In the genomic region with DNA sequence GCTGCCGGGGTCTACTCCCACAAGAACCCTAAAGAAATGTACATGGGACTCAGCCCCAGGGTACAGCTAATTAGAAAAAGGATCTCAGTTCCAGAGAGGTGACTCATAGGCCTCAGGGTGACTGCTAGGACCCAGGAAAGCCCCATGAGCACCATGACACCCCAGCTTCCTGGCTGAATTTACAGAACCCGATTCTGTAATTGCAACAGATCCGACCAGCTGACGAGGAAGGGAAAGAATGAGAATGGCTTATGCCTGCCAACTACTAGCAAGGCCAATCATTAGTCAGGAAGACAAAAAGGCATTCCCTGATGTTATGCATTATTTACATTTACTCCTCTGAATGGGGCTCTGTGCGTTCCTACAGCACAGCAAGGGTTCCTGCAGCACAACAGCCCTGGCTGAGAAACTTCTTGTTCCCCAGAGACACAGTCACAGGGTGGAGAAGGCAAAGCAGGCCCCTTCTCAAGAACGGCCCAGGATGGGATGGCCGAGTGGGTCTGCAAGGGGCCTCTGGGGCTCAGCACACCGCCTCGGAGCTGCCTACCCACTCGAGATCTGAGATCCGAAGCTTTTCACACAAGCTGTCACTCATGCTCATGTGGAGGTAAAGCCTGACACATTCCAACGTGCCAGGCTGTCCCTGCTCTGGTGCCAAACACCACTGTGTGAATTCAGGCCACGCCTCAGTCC, we compare ENCODE assay signal across 9 cellular contexts. TPM values are rescaled to one million over a fixed set of nuclear protein-coding genes. Genes with fewer than 3 reads are reported as not detected.
DNase-seq lines count a peak whose midpoint lies in the region; ATAC-seq and TF ChIP-seq lines count a peak whose summit lies in the region.
"Had no signal": no experiment of that assay in that cellular context is flagged by ENCODE, and none has a peak within 500 bp of the region (broad histone marks: within the 10 kb centered on the region; RNA-seq: fewer than 3 reads in every experiment).

No MANE protein-coding gene starts in this region.

- H3K4me3 ChIP-seq in IMR-90 (ENCODE audit: insufficient read depth, low read depth, low read length) (no peak overlapping the region), trophoblast cell (ENCODE audit: low read depth, low read length) (no peak overlapping the region), uterus (no peak overlapping the region)

- H3K23ac ChIP-seq in IMR-90 (ENCODE audit: low read depth, low read length) (peak overlapping the region; percentile 82), trophoblast cell (ENCODE audit: low read length) (no peak overlapping the region)

- no peak overlapping the region for H4K12ac ChIP-seq in trophoblast cell (ENCODE audit: low read depth, low read length)

- no peak for TF ChIP-seq RAD21 in IMR-90 (IDR thresholded peaks at IDR 0.05; ENCODE audit: low read length)

- ATAC-seq in IMR-90 (ENCODE audit: low read depth), result peak; percentile 92

- H3K27me3 ChIP-seq in IMR-90 (ENCODE audit: control insufficient read depth, insufficient read depth, low read length), result no peaks in the 10 kb centered on the region
- H3K27me3 ChIP-seq in trophoblast cell (ENCODE audit: insufficient read depth, low read length), result no peaks in the 10 kb centered on the region
- H3K27me3 ChIP-seq in uterus, result no peaks in the 10 kb centered on the region

- peak overlapping the region; percentile 49 for H3K4me2 ChIP-seq in IMR-90 (ENCODE audit: low read depth, low read length)
- H3K4me2 ChIP-seq in trophoblast cell (ENCODE audit: low read length), result no peak overlapping the region

- peaks cover 24% of the 10 kb centered on the region for H3K9me1 ChIP-seq in IMR-90 (ENCODE audit: insufficient read depth, low read length)

- H3K56ac ChIP-seq in IMR-90 (ENCODE audit: extremely low read depth, insufficient read depth, low read length), result peak overlapping the region; percentile 46

- peaks cover 0 to 10% of the 10 kb centered on the region in 2 experiments; a peak in 2 of 4 replicates for H3K79me1 ChIP-seq in IMR-90 (ENCODE audit: low read depth in 1 of 2, low read length in 2 of 2)
- no peaks in the 10 kb centered on the region for H3K79me1 ChIP-seq in trophoblast cell (ENCODE audit: low read length)

- no TSS peak for BruUV-seq in IMR-90 (replicated peaks; lab: Mats Ljungman, UMichigan)

- H2BK5ac ChIP-seq in IMR-90 (ENCODE audit: low read depth, low read length, poor library complexity, severe bottlenecking) (peak overlapping the region; percentile 80), trophoblast cell (ENCODE audit: low read depth, low read length, poor library complexity) (no peak overlapping the region)

- peak overlapping the region; percentile 88 for H4K91ac ChIP-seq in IMR-90 (ENCODE audit: insufficient read depth, low read depth, low read length)
- H4K91ac ChIP-seq in trophoblast cell (ENCODE audit: low read depth, low read length), result no peak overlapping the region

- peak overlapping the region; percentile 85 for H2AFZ ChIP-seq in IMR-90 (replicated peaks; ENCODE audit: low read length, poor library complexity)
- no peak overlapping the region for H2AFZ ChIP-seq in trophoblast cell (ENCODE audit: insufficient read depth, low read length, poor library complexity)

- H3K4ac ChIP-seq in IMR-90 (ENCODE audit: low read depth, low read length) (peak overlapping the region; percentile 98), trophoblast cell (ENCODE audit: low read depth, low read length) (no peak overlapping the region)

- peak overlapping the region; percentile 39 for H3K9ac ChIP-seq in IMR-90 (ENCODE audit: low read depth, low read length)
- H3K9ac ChIP-seq in trophoblast cell (ENCODE audit: low read length), result no peak overlapping the region

- H3K14ac ChIP-seq in IMR-90 (replicated peaks; ENCODE audit: low read depth, low read length), result peak overlapping the region; percentile 95
- H3K14ac ChIP-seq in trophoblast cell (ENCODE audit: low read length), result no peak overlapping the region

- dilution Hi-C loops in IMR-90 (cut with HindIII; ENCODE audit: low sequenced_read_pairs, unreplicated experiment), result no loop called here

- H3K27ac ChIP-seq in IMR-90 (ENCODE audit: insufficient read depth, low read length) (peak overlapping the region; percentile 80), trophoblast cell (ENCODE audit: low read depth, low read length) (no peak overlapping the region), uterus (no peak overlapping the region)

- H2BK20ac ChIP-seq in IMR-90 (ENCODE audit: low read depth, low read length), result peak overlapping the region; percentile 92

- peak overlapping the region; percentile 66; the same call in 2 of the 3 replicates for H2BK15ac ChIP-seq in IMR-90 (ENCODE audit: low read depth, low read length)

- 13% methylated on average over 8 of the region's 13 CpGs; no CpG with 5 or more reads in 1 of the 2 experiments for WGBS in IMR-90 (ENCODE audit: extremely low coverage in 2 of 2, insufficient read length in 1 of 2), 2 experiments
- no CpG with 5 or more reads among the region's 13 CpGs for WGBS in trophoblast cell (ENCODE audit: extremely low coverage, insufficient coverage, insufficient read length)

- CTCF ChIA-PET in IMR-90 (lab: Yijun Ruan, JAX), result interaction anchor here (0.6 to 1.6 kb wide), 3 partner anchors 10 to 101 kb away, joined by 3 to 4 read pairs (median 3); no protein-coding TSS in a partner anchor

- peak; percentile 76 for DNase-seq in activated naive CD4-positive, alpha-beta T cell treated with Interleukin-2 at 50 U/mL for 16 hours
- DNase-seq in activated naive CD4-positive, alpha-beta T cell (lab: John Stamatoyannopoulos, UW), result no peak
- DNase-seq in IMR-90 (peak; percentile 99), epidermal melanocyte (ENCODE audit: insufficient read length, low spot score) (peak; percentile 82), trophoblast cell (peak; percentile 69 to 72), uterus (no peak), NCI-H2107 (lab: John Stamatoyannopoulos, UW) (no peak)
- DNase-seq in activated CD4-positive, alpha-beta T cell treated with anti-CD3 and anti-CD28 coated beads, Interleukin-2, amount 50 U/mL, for 48 hours, result peak; percentile 70 to 77

- POLR2A ChIA-PET in IMR-90 (lab: Charles Lee; ENCODE audit: unreplicated experiment), result interaction anchor here (0.6 kb wide), 1 partner anchor 127 kb away, joined by 5 read pairs; no protein-coding TSS in a partner anchor

- H2AK5ac ChIP-seq in IMR-90 (ENCODE audit: low read depth, low read length) (peak overlapping the region; percentile 82), trophoblast cell (ENCODE audit: low read length) (no peak overlapping the region)

- peak overlapping the region; percentile 68 for H2AK9ac ChIP-seq in IMR-90 (replicated peaks; ENCODE audit: low read depth, low read length, poor library complexity)

- no peaks in the 10 kb centered on the region for H3K36me3 ChIP-seq in IMR-90 (ENCODE audit: control insufficient read depth, insufficient read depth, low read length)
- no peaks in the 10 kb centered on the region for H3K36me3 ChIP-seq in trophoblast cell (ENCODE audit: control insufficient read depth in 1 of 2, insufficient read depth in 2 of 2, low read length in 2 of 2)
- H3K36me3 ChIP-seq in uterus, result no peaks in the 10 kb centered on the region

- H4K8ac ChIP-seq in IMR-90 (ENCODE audit: low read depth in 2 of 2, low read length in 2 of 2), result peak overlapping the region; percentile 56 to 87; a peak in 3 of 4 replicates
- peak overlapping the region; percentile 1 for H4K8ac ChIP-seq in trophoblast cell (ENCODE audit: low read depth, low read length)

- peak overlapping the region; percentile 95 for H2BK120ac ChIP-seq in IMR-90 (ENCODE audit: low read depth, low read length)
- no peak overlapping the region for H2BK120ac ChIP-seq in trophoblast cell (ENCODE audit: insufficient read depth, low read length, poor library complexity)

- H2BK12ac ChIP-seq in trophoblast cell (ENCODE audit: low read length), result peak overlapping the region; percentile 33

- no peaks in the 10 kb centered on the region for H4K20me1 ChIP-seq in IMR-90 (ENCODE audit: insufficient read depth, low read length)

- H3K79me2 ChIP-seq in trophoblast cell (ENCODE audit: control insufficient read depth, insufficient read depth, low read length, poor library complexity), result no peaks in the 10 kb centered on the region

- peak overlapping the region; percentile 90 for H3K18ac ChIP-seq in IMR-90 (ENCODE audit: low read depth, low read length)
- H3K18ac ChIP-seq in trophoblast cell (ENCODE audit: low read length), result no peak overlapping the region

- TF ChIP-seq POLR2A in IMR-90 (IDR thresholded peaks at IDR 0.05; ENCODE audit: low read depth, low read length) (no peak), uterus (IDR thresholded peaks at IDR 0.05) (no peak)

- intact Hi-C loops in IMR-90 (cut with micrococcal nuclease) (no loop called here), uterus (cut with DNase I; ENCODE audit: low total_unique reads) (no loop called here)

- H3K4me1 ChIP-seq in IMR-90 (ENCODE audit: control insufficient read depth, insufficient read depth, low read length), result peaks cover 19% of the 10 kb centered on the region
- peaks cover 13 to 16% of the 10 kb centered on the region in 2 experiments for H3K4me1 ChIP-seq in trophoblast cell (ENCODE audit: control insufficient read depth in 1 of 2, insufficient read depth in 2 of 2, low read length in 2 of 2)
- no peaks in the 10 kb centered on the region for H3K4me1 ChIP-seq in uterus

- in situ Hi-C loops in IMR-90 (cut with MboI; ENCODE audit: low sequenced_read_pairs), result no loop called here

- H3K9me3 ChIP-seq in IMR-90 (ENCODE audit: control insufficient read depth, insufficient read depth, low read length), result no peaks in the 10 kb centered on the region
- H3K9me3 ChIP-seq in trophoblast cell (ENCODE audit: insufficient read depth, low read depth, low read length), result no peaks in the 10 kb centered on the region
- no peaks in the 10 kb centered on the region for H3K9me3 ChIP-seq in uterus
- H3K9me3 ChIP-seq: Caco-2 had no signal

- no peak for TF ChIP-seq CTCF in IMR-90 (conservative IDR thresholded peaks at IDR 0.05; ENCODE audit: low read depth, low read length)
- TF ChIP-seq CTCF in uterus (IDR thresholded peaks at IDR 0.05), result no peak

- peak overlapping the region; percentile 77 for H4K5ac ChIP-seq in IMR-90 (ENCODE audit: low read depth, low read length)

RNA-seq across cellular contexts. Expression of a gene that starts 27.2 kb away (rescaled TPM):
- 0.90 and 1.4 TPM in 2 replicates for total RNA-seq in IMR-90 (2012; rRNA removed)
- 2.8 and 2.9 TPM in 2 replicates for polyA plus RNA-seq in IMR-90 (2012; rRNA removed)
- polyA plus RNA-seq in IMR-90 (2012; cell fraction: cytosol; rRNA removed), result 1.8 TPM in 2 replicates
- polyA plus RNA-seq in IMR-90 (2012; cell fraction: nucleus; rRNA removed; ENCODE audit: low replicate concordance), result 16.5 and 21.4 TPM in 2 replicates
- 1.4 TPM in 2 replicates for polyA plus RNA-seq in trophoblast cell (2013)
- 1 to 10 TPM in 3 of 4 donors, not detected in 1; 1.3 to 2.8 (median 1.6) TPM for total RNA-seq in uterus

RNA-seq across cellular contexts. Expression of a gene that starts 36.7 kb away (rescaled TPM):
- under 0.01 and 0.28 TPM in 2 replicates for total RNA-seq in IMR-90 (2012; rRNA removed)
- polyA plus RNA-seq in IMR-90 (2012; rRNA removed), result 4.1 and 5.4 TPM in 2 replicates
- 0.51 and 2.1 TPM in 2 replicates for polyA plus RNA-seq in IMR-90 (2012; cell fraction: cytosol; rRNA removed)
- 64.5 and 113 TPM in 2 replicates for polyA plus RNA-seq in IMR-90 (2012; cell fraction: nucleus; rRNA removed; ENCODE audit: low replicate concordance)
- 39.2 and 41.2 TPM in 2 replicates for polyA plus RNA-seq in trophoblast cell (2013)
- total RNA-seq in uterus, result 1 to 10 TPM in 2 of 4 donors, under 1 TPM in 1, not detected in 1; 0.59 to 5.5 (median 3.8) TPM

RNA-seq across cellular contexts. Expression of a gene that starts 52.2 kb away (rescaled TPM):
- total RNA-seq in IMR-90 (2012; rRNA removed) (4.1 and 4.4 TPM in 2 replicates), uterus (10 to 100 TPM in 1 of 4 donors, 1 to 10 TPM in 3; 5.6 to 10.8 (median 8.2) TPM)
- 10.9 and 11.0 TPM in 2 replicates for polyA plus RNA-seq in IMR-90 (2012; rRNA removed)
- polyA plus RNA-seq in IMR-90 (2012; cell fraction: cytosol; rRNA removed), result 6.2 and 7.6 TPM in 2 replicates
- 54.8 and 78.0 TPM in 2 replicates for polyA plus RNA-seq in IMR-90 (2012; cell fraction: nucleus; rRNA removed; ENCODE audit: low replicate concordance)
- polyA plus RNA-seq in trophoblast cell (2013), result 15.7 and 17.3 TPM in 2 replicates

RNA-seq across cellular contexts. Expression of a gene that starts 53.2 kb away (rescaled TPM):
- 0.18 and 0.28 TPM in 2 replicates for total RNA-seq in IMR-90 (2012; rRNA removed)
- polyA plus RNA-seq in IMR-90 (2012; rRNA removed), result 0.87 and 0.96 TPM in 2 replicates
- 0.65 and 1.2 TPM in 2 replicates for polyA plus RNA-seq in IMR-90 (2012; cell fraction: cytosol; rRNA removed)
- polyA plus RNA-seq in IMR-90 (2012; cell fraction: nucleus; rRNA removed; ENCODE audit: low replicate concordance), result 0.96 and 2.9 TPM in 2 replicates
- 0.52 and 0.56 TPM in 2 replicates for polyA plus RNA-seq in trophoblast cell (2013)
- 1 to 10 TPM in 1 of 4 donors, under 1 TPM in 1, not detected in 2; 0.15 to 1.2 TPM for total RNA-seq in uterus

Comparison
In these comparisons a context has a peak if more than half of its experiments do, and no peak if none do; other contexts are left out.
1. DNase-seq: peak in activated naive CD4-positive, alpha-beta T cell treated with Interleukin-2 at 50 U/mL for 16 hours (single experiment), IMR-90 (single experiment), activated CD4-positive, alpha-beta T cell treated with anti-CD3 and anti-CD28 coated beads, Interleukin-2, amount 50 U/mL, for 48 hours (2 of 2), epidermal melanocyte (single experiment) and trophoblast cell (2 of 2); none in activated naive CD4-positive, alpha-beta T cell (0 of 4), uterus (0 of 2) and NCI-H2107 (single experiment).